Comparison of ENCODE assay signal across 1 cellular context in genomic region chr2:15916-16315, GRCh38. TPM values are rescaled to one million over a fixed set of nuclear protein-coding genes. Genes with fewer than 3 reads are reported as not detected.
"Had no signal": no experiment of that assay in that cellular context is flagged by ENCODE, and none has a peak within 500 bp of the region (broad histone marks: within the 10 kb centered on the region; RNA-seq: fewer than 3 reads in every experiment).

No MANE protein-coding gene starts in this region.

RNA-seq across cellular contexts. Expression of gene FAM110C, which starts 30.4 kb away (rescaled TPM):
- total RNA-seq: fibroblast of lung had no signal
- polyA plus RNA-seq: fibroblast of lung had no signal
